8 cellular contexts compared by ENCODE assay signal in genomic region chr20:17680836-17681740, GRCh38. TPM values are rescaled to one million over a fixed set of nuclear protein-coding genes. Genes with fewer than 3 reads are reported as not detected.
A peak's percentile ranks its signal among the peaks of the same experiment; 100 is the strongest.
DNase-seq lines count a peak whose midpoint lies in the region; ATAC-seq and TF ChIP-seq lines count a peak whose summit lies in the region.

No MANE protein-coding gene starts in this region.

- TF ChIP-seq POLR2A in vagina (IDR thresholded peaks at IDR 0.05) = no peak

- TF ChIP-seq CTCF in LNCaP clone FGC (IDR thresholded peaks at IDR 0.05; ENCODE audit: control insufficient read depth, extremely low read depth, insufficient read depth) = peak; percentile 80
- TF ChIP-seq CTCF in ascending aorta (IDR thresholded peaks at IDR 0.05) = peak in 2 of 3 experiments; percentile 46 to 98
- peak in 1 of 3 experiments; percentile 35 for TF ChIP-seq CTCF in vagina (IDR thresholded peaks at IDR 0.05)

- H3K4me3 ChIP-seq in LNCaP clone FGC (ENCODE audit: low read depth, low read length) (peak overlapping the region; percentile 71), ascending aorta (peak overlapping the region; percentile 90 to 93), rectal smooth muscle tissue (ENCODE audit: low read length) (peak overlapping the region; percentile 80), vagina (peak overlapping the region; percentile 73 to 96)

- peaks cover 10% of the 10 kb centered on the region; the same call in 1 of the 2 replicates for H3K4me1 ChIP-seq in ES-I3 (ENCODE audit: insufficient read depth, low read length)
- H3K4me1 ChIP-seq in ascending aorta = peaks cover 4 to 20% of the 10 kb centered on the region in 2 donors
- peaks cover 6% of the 10 kb centered on the region for H3K4me1 ChIP-seq in rectal smooth muscle tissue (ENCODE audit: control insufficient read depth, insufficient read depth, low read length)
- H3K4me1 ChIP-seq in vagina = peaks cover 43% of the 10 kb centered on the region

- peak; percentile 38 for ATAC-seq in GM21825 (IDR thresholded peaks at IDR 0.05; ENCODE audit: unreplicated experiment)

- DNase-seq in LNCaP clone FGC (ENCODE audit: low read depth) (no peak), T-helper 22 cell (ENCODE audit: low read depth) (peak; percentile 57), ascending aorta (ENCODE audit: low spot score in 2 of 2) (peak in 1 of 2 donors; percentile 90), hepatic stellate cell (ENCODE audit: low spot score) (peak; percentile 87), vagina (ENCODE audit: extremely low spot score in 2 of 2) (no peak)

- peaks cover 6% of the 10 kb centered on the region; the same call in 1 of the 2 replicates for H3K36me3 ChIP-seq in ES-I3 (ENCODE audit: insufficient read depth, low read length)
- H3K36me3 ChIP-seq in ascending aorta = peaks cover 4% of the 10 kb centered on the region in 2 donors
- H3K36me3 ChIP-seq in rectal smooth muscle tissue (ENCODE audit: control insufficient read depth, insufficient read depth, low read length) = peaks cover 4% of the 10 kb centered on the region
- peaks cover 0 to 8% of the 10 kb centered on the region in 2 donors for H3K36me3 ChIP-seq in vagina

- H3K9ac ChIP-seq in ES-I3 (ENCODE audit: low read depth, low read length) (peak overlapping the region; percentile 79), rectal smooth muscle tissue (ENCODE audit: low read length) (peak overlapping the region; percentile 19)

- intact Hi-C loops in ascending aorta (cut with DNase I) = loop anchor here (1.0 to 10.0 kb wide), 8 partner anchors 111 to 1106 kb away; partner anchors contain the start of genes KAT14, KIF16B, PET117 and SMIM26
- intact Hi-C loops in vagina (cut with DNase I) = loop anchor here (5.0 to 10.0 kb wide), 4 partner anchors 114 to 286 kb away; partner anchors contain the start of genes BFSP1, MGME1 and SNX5

- no peaks in the 10 kb centered on the region for H3K9me3 ChIP-seq in ES-I3 (ENCODE audit: control insufficient read depth, insufficient read depth, low read length)
- H3K9me3 ChIP-seq in ascending aorta = no peaks in the 10 kb centered on the region
- H3K9me3 ChIP-seq in vagina = no peaks in the 10 kb centered on the region

- H3K27me3 ChIP-seq in ascending aorta (no peaks in the 10 kb centered on the region), rectal smooth muscle tissue (ENCODE audit: control insufficient read depth, insufficient read depth, low read length) (no peaks in the 10 kb centered on the region), vagina (no peaks in the 10 kb centered on the region)

- H3K27ac ChIP-seq in ascending aorta (peak overlapping the region; percentile 95 to 97), rectal smooth muscle tissue (ENCODE audit: low read depth, low read length) (peak overlapping the region; percentile 83), vagina (peak overlapping the region; percentile 95)

RNA-seq across cellular contexts. Expression of gene RRBP1, which starts 1.0 kb away (rescaled TPM):
- total RNA-seq in ascending aorta = 101 TPM
- 79.8 TPM for total RNA-seq in vagina

RNA-seq across cellular contexts. Expression of gene BANF2, which starts 18.7 kb away (rescaled TPM):
- total RNA-seq in ascending aorta = not detected
- total RNA-seq in vagina = not detected

Comparison
In these comparisons a context has a peak if more than half of its experiments do, and no peak if none do; other contexts are left out.
1. DNase-seq: peak in T-helper 22 cell (single experiment) and hepatic stellate cell (single experiment); none in LNCaP clone FGC (single experiment) and vagina (0 of 2).
2. Peak in every context shown above with its lines, with median percentiles within 50 percentile points of each other: H3K4me3 ChIP-seq and H3K27ac ChIP-seq.